ENCODE assay signal across 8 cellular contexts in genomic region chr16:27605500-27606106, GRCh38. TPM values are rescaled to one million over a fixed set of nuclear protein-coding genes. Genes with fewer than 3 reads are reported as not detected.
A peak's percentile ranks its signal among the peaks of the same experiment; 100 is the strongest.
DNase-seq lines count a peak whose midpoint lies in the region; FAIRE-seq and TF ChIP-seq lines count a peak whose summit lies in the region.
"Not testable (repeated sequence)": the region's sequence is repeated elsewhere in the genome, so short reads cannot be mapped to it uniquely, and the experiment has no call there.

No MANE protein-coding gene starts in this region.

- H3K4me3 ChIP-seq in epithelial cell of proximal tubule (ENCODE audit: low read depth, low read length); keratinocyte (ENCODE audit: control insufficient read depth in 2 of 3, extremely low read depth in 1 of 3, insufficient read depth in 2 of 3, low read depth in 1 of 3, low read length in 3 of 3): not testable (repeated sequence)

- H3K27ac ChIP-seq in keratinocyte (ENCODE audit: control insufficient read depth, insufficient read depth, low read length) = not testable (repeated sequence)

- not testable (repeated sequence) for FAIRE-seq in keratinocyte (lab: Jason Lieb, UNC)

- not testable (repeated sequence) for H3K4me2 ChIP-seq in keratinocyte (ENCODE audit: control insufficient read depth, extremely low read depth, insufficient read depth, low read depth, low read length)

- H4K20me1 ChIP-seq in keratinocyte (ENCODE audit: control insufficient read depth, extremely low read depth, insufficient read depth, low read length) = not testable (repeated sequence)

- not testable (repeated sequence) for H3K9me1 ChIP-seq in keratinocyte (ENCODE audit: control insufficient read depth, extremely low read depth, insufficient read depth, low read length)

- H2AFZ ChIP-seq in keratinocyte (ENCODE audit: control insufficient read depth, low read length) = not testable (repeated sequence)

- not testable (repeated sequence) for H3K9ac ChIP-seq in keratinocyte (ENCODE audit: control insufficient read depth, extremely low read depth, insufficient read depth, low read length)

- not testable (repeated sequence) for H3K79me2 ChIP-seq in keratinocyte (ENCODE audit: control insufficient read depth, insufficient read depth, low read length)

- TF ChIP-seq CTCF in GM10266 (IDR thresholded peaks at IDR 0.05; ENCODE audit: control insufficient read depth, insufficient read depth, low read depth, missing control alignments) (peak; percentile 67), LNCAP (IDR thresholded peaks at IDR 0.05) (peak; percentile 85), epithelial cell of proximal tubule (conservative IDR thresholded peaks at IDR 0.05; ENCODE audit: low read depth, low read length) (peak; percentile 91), keratinocyte (optimal IDR thresholded peaks at IDR 0.05 in 1 of 3, IDR thresholded peaks at IDR 0.05 in 1 of 3, conservative IDR thresholded peaks at IDR 0.05 in 1 of 3; ENCODE audit: extremely low read depth in 1 of 3, insufficient read depth in 2 of 3, low read length in 3 of 3) (peak; percentile 70 to 85 (median 73))

- DNase-seq in AG08396 (ENCODE audit: low spot score) (peak; percentile 53), GM10266 (ENCODE audit: extremely low spot score) (peak; percentile 40), NOMO-1 treated with DMSO at 0.1 percent for 48 hours (lab: John Stamatoyannopoulos, UW; ENCODE audit: unreplicated experiment) (peak; percentile 26), keratinocyte (ENCODE audit: low read depth, low spot score) (peak; percentile 25), putamen (ENCODE audit: low spot score) (peak; percentile 34)
- peak; percentile 19 for DNase-seq in activated CD4-positive, alpha-beta T cell treated with anti-CD3 and anti-CD28 coated beads for 48 hours
- not testable (repeated sequence) for DNase-seq in epithelial cell of proximal tubule (ENCODE audit: low read depth)

- not testable (repeated sequence) for H3K9me3 ChIP-seq in keratinocyte (ENCODE audit: control insufficient read depth, low read depth, low read length)

- not testable (repeated sequence) for H3K27me3 ChIP-seq in keratinocyte (ENCODE audit: control insufficient read depth, extremely low read depth, insufficient read depth, low read length)

- dilution Hi-C loops in keratinocyte (cut with MboI; ENCODE audit: extremely low pct_ligation_motif_present, low sequenced_read_pairs) = not testable (repeated sequence)

- not testable (repeated sequence) for H3K4me1 ChIP-seq in keratinocyte (ENCODE audit: control insufficient read depth, extremely low read depth, insufficient read depth, low read length)

- not testable (repeated sequence) for H3K36me3 ChIP-seq in keratinocyte (ENCODE audit: control insufficient read depth in 2 of 2, extremely low read depth in 1 of 2, insufficient read depth in 2 of 2, low read length in 2 of 2)

RNA-seq across cellular contexts. Expression of gene KATNIP, which starts 55.7 kb away (rescaled TPM):
- 9.8 and 32.8 TPM in 2 replicates for total RNA-seq in epithelial cell of proximal tubule
- 15.4 to 19.0 TPM (median 19.0 TPM) in 3 replicates for polyA plus RNA-seq in keratinocyte
- polyA plus RNA-seq in keratinocyte (2011; ENCODE audit: low read depth) = 10.9 TPM
- polyA plus RNA-seq in keratinocyte (2011; cell fraction: cytosol; rRNA removed) = 11.5 and 14.2 TPM in 2 replicates
- polyA plus RNA-seq in keratinocyte (2011; cell fraction: nucleus; rRNA removed) = 60.8 and 79.5 TPM in 2 replicates
- polyA plus RNA-seq in keratinocyte (2012; ENCODE audit: low replicate concordance) = 5.9 and 12.7 TPM in 2 replicates
- polyA minus RNA-seq in keratinocyte = 32.6 to 54.0 TPM (median 48.7 TPM) in 3 replicates
- polyA minus RNA-seq in keratinocyte (2011; cell fraction: cytosol; rRNA and poly(A)+ RNA removed) = 13.0 TPM
- polyA minus RNA-seq in keratinocyte (2011; cell fraction: nucleus; rRNA and poly(A)+ RNA removed) = 36.6 and 60.9 TPM in 2 replicates

RNA-seq across cellular contexts. Expression of gene GTF3C1, which starts 55.9 kb away (rescaled TPM):
- total RNA-seq in epithelial cell of proximal tubule = 67.9 and 73.2 TPM in 2 replicates
- polyA plus RNA-seq in keratinocyte = 23.5 to 33.5 TPM (median 28.3 TPM) in 3 replicates
- polyA plus RNA-seq in keratinocyte (2011; ENCODE audit: low read depth) = 32.8 TPM
- 13.6 and 22.3 TPM in 2 replicates for polyA plus RNA-seq in keratinocyte (2011; cell fraction: cytosol; rRNA removed)
- 138 and 170 TPM in 2 replicates for polyA plus RNA-seq in keratinocyte (2011; cell fraction: nucleus; rRNA removed)
- polyA plus RNA-seq in keratinocyte (2012; ENCODE audit: low replicate concordance) = 44.8 and 63.8 TPM in 2 replicates
- polyA minus RNA-seq in keratinocyte = 69.6 to 213 TPM (median 80.1 TPM) in 3 replicates
- 62.9 TPM for polyA minus RNA-seq in keratinocyte (2011; cell fraction: cytosol; rRNA and poly(A)+ RNA removed)
- polyA minus RNA-seq in keratinocyte (2011; cell fraction: nucleus; rRNA and poly(A)+ RNA removed) = 180 and 212 TPM in 2 replicates
